ENCODE assay signal across 8 cellular contexts in genomic region chr1:156103521-156103947, GRCh38. TPM values are rescaled to one million over a fixed set of nuclear protein-coding genes. Genes with fewer than 3 reads are reported as not detected.
DNase-seq lines count a peak whose midpoint lies in the region; ATAC-seq and TF ChIP-seq lines count a peak whose summit lies in the region.

No MANE protein-coding gene starts in this region.

- TF ChIP-seq CTCF in WTC11 (IDR thresholded peaks at IDR 0.05), result no peak
- TF ChIP-seq CTCF in esophagus squamous epithelium (IDR thresholded peaks at IDR 0.05), result no peak
- TF ChIP-seq CTCF in gastrocnemius medialis (IDR thresholded peaks at IDR 0.05 in 4 of 5, conservative IDR thresholded peaks at IDR 0.05 in 1 of 5), result no peak
- TF ChIP-seq CTCF in GM10266 (IDR thresholded peaks at IDR 0.05; ENCODE audit: control insufficient read depth, insufficient read depth, low read depth, missing control alignments), result no peak

- H3K4me1 Mint-ChIP-seq in WTC11, result peaks cover 60% of the 10 kb centered on the region

- CTCF ChIA-PET in WTC11 (lab: Charles Lee), result interaction anchor here (0.9 to 29.6 kb wide), 6 partner anchors 13 to 122 kb away, joined by 3 to 1176 read pairs (median 5); partner anchors contain the start of gene LMNA

- peaks cover 72 to 92% (median 73%) of the 10 kb centered on the region in 3 donors for H3K4me1 ChIP-seq in esophagus squamous epithelium
- peaks cover 54 to 62% of the 10 kb centered on the region in 2 donors for H3K4me1 ChIP-seq in gastrocnemius medialis

- no peaks in the 10 kb centered on the region for H3K36me3 Mint-ChIP-seq in WTC11

- DNase-seq in EL (peak; percentile 60), WTC11 (ENCODE audit: low spot score) (no peak), esophagus squamous epithelium (lab: John Stamatoyannopoulos, UW) (no peak), gastrocnemius medialis (no peak), GM10266 (ENCODE audit: extremely low spot score) (no peak), KBM-7 (no peak), NCI-H187 (lab: John Stamatoyannopoulos, UW) (no peak)
- no peak for DNase-seq in activated CD4-positive, CD25-positive, alpha-beta regulatory T cell (lab: John Stamatoyannopoulos, UW)

- POLR2A ChIA-PET in WTC11 (lab: Charles Lee), result interaction anchor here (0.8 to 3.1 kb wide), 5 partner anchors 11 to 27 kb away, joined by 3 to 12 read pairs (median 7); partner anchors contain the start of gene LMNA

- H3K27me3 ChIP-seq in esophagus squamous epithelium, result no peaks in the 10 kb centered on the region
- no peaks in the 10 kb centered on the region for H3K27me3 ChIP-seq in gastrocnemius medialis

- 19 to 23% methylated on average over 5 to 6 of the region's 9 CpGs for WGBS in esophagus squamous epithelium, 2 donors

- 0 out of 2 replicates have a peak overlapping the region, but pooled peaks have one; percentile 36 for H3K27ac Mint-ChIP-seq in WTC11

- in situ Hi-C loops in gastrocnemius medialis (cut with MboI; ENCODE audit: low sequenced_read_pairs in 4 of 4), result loop anchor here in 1 of 4 donors (25.0 kb wide), 1 partner anchor 384 kb away; no protein-coding TSS in a partner anchor
- in situ Hi-C loops in KBM-7 (cut with MboI; ENCODE audit: low pct_unique_long_range_greater_than_20kb, low sequenced_read_pairs), result no loop called here

- TF ChIP-seq POLR2A in esophagus squamous epithelium (IDR thresholded peaks at IDR 0.05) (no peak), gastrocnemius medialis (IDR thresholded peaks at IDR 0.05) (no peak)

- H3K9me3 ChIP-seq in esophagus squamous epithelium, result no peaks in the 10 kb centered on the region
- H3K9me3 ChIP-seq in gastrocnemius medialis, result no peaks in the 10 kb centered on the region

- intact Hi-C loops in esophagus squamous epithelium (cut with DNase I) (no loop called here), gastrocnemius medialis (cut with DNase I; ENCODE audit: low total_unique reads) (loop anchor here (10.0 kb wide), 1 partner anchor 361 kb away; no protein-coding TSS in a partner anchor)

- H3K27me3 Mint-ChIP-seq in WTC11 (ENCODE audit: low read depth), result no peaks in the 10 kb centered on the region

- H3K4me3 ChIP-seq in esophagus squamous epithelium (peak overlapping the region in 1 of 4 donors; percentile 11), gastrocnemius medialis (no peak overlapping the region)

- no peaks in the 10 kb centered on the region for H3K9me3 Mint-ChIP-seq in WTC11

- ATAC-seq in WTC11 (no peak), gastrocnemius medialis (no peak)

- no peak overlapping the region for H3K4me3 Mint-ChIP-seq in WTC11

- H3K36me3 ChIP-seq in esophagus squamous epithelium, result no peaks in the 10 kb centered on the region
- H3K36me3 ChIP-seq in gastrocnemius medialis, result no peaks in the 10 kb centered on the region

- peak overlapping the region; percentile 90 to 96 (median 92) for H3K27ac ChIP-seq in esophagus squamous epithelium
- peak overlapping the region; percentile 96 to 99 (median 98) for H3K27ac ChIP-seq in gastrocnemius medialis

TF ChIP-seq in WTC11, 78 proteins besides CTCF, POLR2A, EP300 and RAD21:
- TF ChIP-seq E2F4 (CRISPR knock-in tag; IDR thresholded peaks at IDR 0.05; ENCODE audit: borderline replicate concordance, low read depth) (no peak), AFF4 (CRISPR knock-in tag; IDR thresholded peaks at IDR 0.05; ENCODE audit: borderline replicate concordance) (no peak), TP53 (CRISPR knock-in tag; IDR thresholded peaks at IDR 0.05) (no peak), FOXP4 (CRISPR knock-in tag; IDR thresholded peaks at IDR 0.05) (no peak)

RNA-seq across cellular contexts. Expression of gene LMNA, which starts 11.0 kb away (rescaled TPM):
- total RNA-seq in WTC11 (2021) (40.7 to 68.8 TPM (median 46.2 TPM) in 3 replicates), esophagus squamous epithelium (100 to 1,000 TPM; 322 to 480 (median 403) TPM), gastrocnemius medialis (100 to 1,000 TPM; 143 to 244 (median 220) TPM)

RNA-seq across cellular contexts. Expression of gene MEX3A, which starts 21.3 kb away (rescaled TPM):
- total RNA-seq in WTC11 (2021) (66.3 to 79.1 TPM (median 70.6 TPM) in 3 replicates), esophagus squamous epithelium (1 to 10 TPM in 1 of 4 donors, under 1 TPM in 3; 0.15 to 1.4 (median 0.65) TPM), gastrocnemius medialis (not detected)

RNA-seq across cellular contexts. Expression of gene RAB25, which starts 42.6 kb away (rescaled TPM):
- total RNA-seq in WTC11 (2021) (61.9 to 82.8 TPM (median 82.5 TPM) in 3 replicates), esophagus squamous epithelium (100 to 1,000 TPM; 190 to 482 (median 272) TPM), gastrocnemius medialis (1 to 10 TPM in 1 of 4 donors, not detected in 3; 1.2 TPM)

RNA-seq across cellular contexts. Expression of gene LAMTOR2, which starts 49.0 kb away (rescaled TPM):
- total RNA-seq in WTC11 (2021) (62.4 to 75.7 TPM (median 73.8 TPM) in 3 replicates), esophagus squamous epithelium (10 to 100 TPM; 41.4 to 67.1 (median 53.3) TPM), gastrocnemius medialis (10 to 100 TPM; 51.5 to 82.7 (median 72.6) TPM)

RNA-seq across cellular contexts. Expression of gene SEMA4A, which starts 49.9 kb away (rescaled TPM):
- total RNA-seq in WTC11 (2021) (6.9 to 12.4 TPM (median 8.7 TPM) in 3 replicates), esophagus squamous epithelium (10 to 100 TPM; 21.4 to 36.6 (median 23.1) TPM), gastrocnemius medialis (1 to 10 TPM in 2 of 4 donors, under 1 TPM in 2; 0.29 to 2.4 (median 1.2) TPM)

Comparison
In these comparisons a context has a peak if more than half of its experiments do, and no peak if none do; other contexts are left out.
1. RNA of gene MEX3A, which starts 21.3 kb away (total RNA-seq): 66.3 to 79.1 TPM in WTC11; 0.15 to 1.4 TPM in esophagus squamous epithelium and not detected in gastrocnemius medialis; every median in the first group is over 10 times any median in the second.
2. RNA of gene RAB25, which starts 42.6 kb away (total RNA-seq): 190 to 482 TPM in esophagus squamous epithelium and 61.9 to 82.8 TPM in WTC11; 1.2 TPM in gastrocnemius medialis; every median in the first group is over 10 times any median in the second.